In genomic region chr9:17613723-17614122, GRCh38 we compare ENCODE assay signal across 14 cellular contexts. TPM values are rescaled to one million over a fixed set of nuclear protein-coding genes. Genes with fewer than 3 reads are reported as not detected.
DNase-seq lines count a peak whose midpoint lies in the region; ATAC-seq and TF ChIP-seq lines count a peak whose summit lies in the region.
"Had no signal": no experiment of that assay in that cellular context is flagged by ENCODE, and none has a peak within 500 bp of the region (broad histone marks: within the 10 kb centered on the region; RNA-seq: fewer than 3 reads in every experiment).

No MANE protein-coding gene starts in this region.

- H3K36me3 ChIP-seq in esophagus squamous epithelium = no peaks in the 10 kb centered on the region
- H3K36me3 ChIP-seq: gastrocnemius medialis had no signal

- peaks cover 4 to 15% of the 10 kb centered on the region in 2 donors for H3K9me3 Mint-ChIP-seq in activated naive CD4-positive, alpha-beta T cell treated with anti-CD3 and anti-CD28 coated beads, Interleukin-2, amount 50 U/mL, for 72 hours

- peaks cover 0 to 15% (median 0%) of the 10 kb centered on the region in 4 donors for H3K27me3 ChIP-seq in esophagus squamous epithelium
- H3K27me3 ChIP-seq: gastrocnemius medialis had no signal

- H3K9me3 ChIP-seq in esophagus squamous epithelium = no peaks in the 10 kb centered on the region
- H3K9me3 ChIP-seq: A549, gastrocnemius medialis had no signal

- H3K4me1 ChIP-seq in esophagus squamous epithelium = no peaks in the 10 kb centered on the region
- H3K4me1 ChIP-seq: A549, gastrocnemius medialis had no signal

- 23 to 35% methylated on average over 3 of the region's 3 CpGs for WGBS in esophagus squamous epithelium, 2 donors

- no peak for ATAC-seq in activated naive CD4-positive, alpha-beta T cell treated with anti-CD3 and anti-CD28 coated beads, Interleukin-2, amount 50 U/mL, for 72 hours
- ATAC-seq in HG02623 (IDR thresholded peaks at IDR 0.05; ENCODE audit: unreplicated experiment) = no peak
- ATAC-seq: A549; gastrocnemius medialis; stimulated activated naive CD8-positive, alpha-beta T cell treated with anti-CD3 and anti-CD28 coated beads, Interleukin-15, Interleukin-2, amounts not matched to agents 100 U/mL and 50 U/mL, for 24 hours had no signal

- intact Hi-C loops in esophagus squamous epithelium (cut with DNase I) = no loop called here

- TF ChIP-seq POLR2A in esophagus squamous epithelium (IDR thresholded peaks at IDR 0.05) = no peak

- no peak overlapping the region for H3K4me3 ChIP-seq in esophagus squamous epithelium
- H3K4me3 ChIP-seq: A549, gastrocnemius medialis had no signal

- H3K27ac ChIP-seq in esophagus squamous epithelium = no peak overlapping the region
- H3K27ac ChIP-seq: A549, gastrocnemius medialis had no signal

- TF ChIP-seq CTCF in esophagus squamous epithelium (IDR thresholded peaks at IDR 0.05) = no peak

- peaks cover 0 to 4% of the 10 kb centered on the region in 2 donors for H3K36me3 Mint-ChIP-seq in activated naive CD4-positive, alpha-beta T cell treated with anti-CD3 and anti-CD28 coated beads, Interleukin-2, amount 50 U/mL, for 72 hours

- DNase-seq in NCI-H2029 (lab: John Stamatoyannopoulos, UW) (peak; percentile 33), NCI-H2029 treated with DMSO at 0.1 percent for 48 hours (lab: John Stamatoyannopoulos, UW) (no peak), NCI-H446 (lab: John Stamatoyannopoulos, UW) (peak; percentile 86 to 90), dedifferentiated amniotic fluid mesenchymal stem cell (ENCODE audit: extremely low spot score) (peak; percentile 73), putamen (ENCODE audit: low spot score) (peak; percentile 32), esophagus squamous epithelium (lab: John Stamatoyannopoulos, UW) (no peak)
- no peak for DNase-seq in activated naive CD4-positive, alpha-beta T cell treated with anti-CD3 and anti-CD28 coated beads, Interleukin-2, amount 50 U/mL, for 72 hours (ENCODE audit: low spot score in 2 of 2)
- DNase-seq: activated T-cell treated with anti-CD3 and anti-CD28 coated beads, Interleukin-2, amount 50 U/mL, for 48 hours; gastrocnemius medialis; MM.1S; OCI-M1; stimulated activated naive CD8-positive, alpha-beta T cell treated with anti-CD3 and anti-CD28 coated beads, Interleukin-15, Interleukin-2, amounts not matched to agents 100 U/mL and 50 U/mL, for 24 hours had no signal

- H3K27ac Mint-ChIP-seq in activated naive CD4-positive, alpha-beta T cell treated with anti-CD3 and anti-CD28 coated beads, Interleukin-2, amount 50 U/mL, for 72 hours = no peak overlapping the region

RNA-seq across cellular contexts. Expression of gene SH3GL2, which starts 34.9 kb away (rescaled TPM):
- total RNA-seq in activated naive CD4-positive, alpha-beta T cell treated with anti-CD3 and anti-CD28 coated beads, Interleukin-2, amount 50 U/mL, for 72 hours = not detected
- under 1 TPM in 1 of 4 donors, not detected in 3; 0.19 TPM for total RNA-seq in esophagus squamous epithelium
- total RNA-seq: gastrocnemius medialis had no signal

Comparison
In these comparisons a context has a peak if more than half of its experiments do, and no peak if none do; other contexts are left out.
1. DNase-seq: peak in NCI-H2029 (single experiment), NCI-H446 (2 of 2), dedifferentiated amniotic fluid mesenchymal stem cell (single experiment) and putamen (single experiment); none in NCI-H2029 treated with DMSO at 0.1 percent for 48 hours (single experiment), activated naive CD4-positive, alpha-beta T cell treated with anti-CD3 and anti-CD28 coated beads, Interleukin-2, amount 50 U/mL, for 72 hours (0 of 2) and esophagus squamous epithelium (single experiment).